In genomic region chr5:73528248-73528647, GRCh38 we compare ENCODE assay signal across 32 cellular contexts. TPM values are rescaled to one million over a fixed set of nuclear protein-coding genes. Genes with fewer than 3 reads are reported as not detected.
DNase-seq lines count a peak whose midpoint lies in the region; ATAC-seq, FAIRE-seq and TF ChIP-seq lines count a peak whose summit lies in the region.
"Had no signal": no experiment of that assay in that cellular context is flagged by ENCODE, and none has a peak within 500 bp of the region (broad histone marks: within the 10 kb centered on the region; RNA-seq: fewer than 3 reads in every experiment).

No MANE protein-coding gene starts in this region.

- H4K20me1 ChIP-seq in smooth muscle cell (ENCODE audit: low read depth) = no peaks in the 10 kb centered on the region
- H4K20me1 ChIP-seq: BLaER1 treated with 17β-estradiol and CSF1 and Interleukin-3, amounts not matched to agents 10 nM and 100 nM had no signal

- TF ChIP-seq CTCF in esophagus muscularis mucosa (IDR thresholded peaks at IDR 0.05) (no peak), smooth muscle cell (IDR thresholded peaks at IDR 0.05; ENCODE audit: borderline replicate concordance, insufficient read depth, poor library complexity, severe bottlenecking) (no peak), stomach (IDR thresholded peaks at IDR 0.05) (no peak)

- WGBS in esophagus muscularis mucosa = 74% methylated on average over 3 of the region's 3 CpGs
- WGBS in smooth muscle cell (ENCODE audit: low lambda C conversion rate) = 89% methylated on average over 3 of the region's 3 CpGs
- 59 to 78% (median 63%) methylated on average over 3 of the region's 3 CpGs for WGBS in stomach, 5 donors

- peak; percentile 21 for FAIRE-seq in GM19239 (lab: Jason Lieb, UNC)
- FAIRE-seq: astrocyte, frontal cortex, pancreas, small intestine had no signal

- H3F3A ChIP-seq in smooth muscle cell (ENCODE audit: low read depth) = no peaks in the 10 kb centered on the region

- no peak overlapping the region for H2AFZ ChIP-seq in smooth muscle cell (ENCODE audit: low read depth)

- no peak overlapping the region for H3K4me2 ChIP-seq in smooth muscle cell
- H3K4me2 ChIP-seq: BLaER1 treated with 17β-estradiol and CSF1 and Interleukin-3, amounts not matched to agents 10 nM and 100 nM had no signal

- H3K27me3 ChIP-seq in esophagus muscularis mucosa (no peaks in the 10 kb centered on the region), smooth muscle cell (ENCODE audit: low read depth) (no peaks in the 10 kb centered on the region), stomach (no peaks in the 10 kb centered on the region)
- H3K27me3 ChIP-seq: BLaER1 treated with 17β-estradiol and CSF1 and Interleukin-3, amounts not matched to agents 10 nM and 100 nM; esophagus squamous epithelium; pancreas had no signal

- peak; percentile 50 for DNase-seq in DMS153 (lab: John Stamatoyannopoulos, UW)
- no peak for DNase-seq in GM19239 (ENCODE audit: insufficient read length, low spot score)
- DNase-seq in NCI-H748 (lab: John Stamatoyannopoulos, UW; ENCODE audit: unreplicated experiment) = peak; percentile 21
- peak; percentile 34 for DNase-seq in esophagus muscularis mucosa (ENCODE audit: extremely low spot score)
- no peak for DNase-seq in smooth muscle cell (lab: John Stamatoyannopoulos, UW; ENCODE audit: unreplicated experiment)
- no peak for DNase-seq in stomach
- DNase-seq: activated CD4-positive, alpha-beta T cell treated with anti-CD3 and anti-CD28 coated beads for 36 hours; activated naive CD8-positive, alpha-beta T cell treated with anti-CD3 and anti-CD28 coated beads, Interleukin-2, amount 10 ng/mL, durations not matched to agents 7 days and 5 days; activated T-cell treated with anti-CD3 and anti-CD28 coated beads for 4 hours; caudate nucleus; COR-L47; DMS79; endodermal cell; esophagus squamous epithelium; HFFc6; hypothalamus; immature natural killer cell; left colon; mammary epithelial cell; NCI-H1048; NCI-H2081; NCI-H510A; pancreas; small intestine; stimulated activated CD4-positive, alpha-beta T cell treated with anti-CD3 and anti-CD28 coated beads, Interleukin-1b, Interleukin-23, amount 100 ng/mL, for 48 hours; stimulated activated CD8-positive, alpha-beta memory T cell treated with anti-CD3 and anti-CD28 coated beads, Interleukin-4, amount 100 ng/mL, for 48 hours; T-helper 2 cell had no signal

- H3K9me3 ChIP-seq in esophagus muscularis mucosa (no peaks in the 10 kb centered on the region), smooth muscle cell (replicated peaks; ENCODE audit: low read depth) (no peaks in the 10 kb centered on the region), stomach (no peaks in the 10 kb centered on the region)
- H3K9me3 ChIP-seq: BLaER1 treated with 17β-estradiol and CSF1 and Interleukin-3, amounts not matched to agents 10 nM and 100 nM; esophagus squamous epithelium; pancreas had no signal

- no peak for ATAC-seq in HG02678 (IDR thresholded peaks at IDR 0.05; ENCODE audit: unreplicated experiment)
- ATAC-seq: activated CD4-positive, alpha-beta T cell treated with anti-CD3 and anti-CD28 coated beads for 36 hours; left colon; pancreas; SK-N-SH treated with all-trans-retinoic acid at 6 μM for 48 hours had no signal

- TF ChIP-seq EP300 in esophagus muscularis mucosa (IDR thresholded peaks at IDR 0.05) (no peak), stomach (IDR thresholded peaks at IDR 0.05) (no peak)

- no peaks in the 10 kb centered on the region for H3K36me3 ChIP-seq in esophagus muscularis mucosa
- H3K36me3 ChIP-seq in smooth muscle cell (ENCODE audit: low read depth) = no peaks in the 10 kb centered on the region
- H3K36me3 ChIP-seq in stomach = no peaks in the 10 kb centered on the region
- H3K36me3 ChIP-seq: BLaER1 treated with 17β-estradiol and CSF1 and Interleukin-3, amounts not matched to agents 10 nM and 100 nM; esophagus squamous epithelium; pancreas had no signal

- TF ChIP-seq POLR2A in esophagus muscularis mucosa (IDR thresholded peaks at IDR 0.05; ENCODE audit: low read depth) (no peak), stomach (IDR thresholded peaks at IDR 0.05) (no peak)

- H3K79me2 ChIP-seq in smooth muscle cell (ENCODE audit: low read depth) = no peaks in the 10 kb centered on the region

- H3K4me3 ChIP-seq in esophagus muscularis mucosa (no peak overlapping the region), smooth muscle cell (no peak overlapping the region), stomach (no peak overlapping the region)
- H3K4me3 ChIP-seq: BLaER1 treated with 17β-estradiol and CSF1 and Interleukin-3, amounts not matched to agents 10 nM and 100 nM; esophagus squamous epithelium; pancreas had no signal

- no peak overlapping the region for H3K9ac ChIP-seq in smooth muscle cell (ENCODE audit: low read depth)
- H3K9ac ChIP-seq: BLaER1 treated with 17β-estradiol and CSF1 and Interleukin-3, amounts not matched to agents 10 nM and 100 nM had no signal

- H3K4me1 ChIP-seq in esophagus muscularis mucosa = peaks cover 0 to 21% (median 14%) of the 10 kb centered on the region in 4 donors
- no peaks in the 10 kb centered on the region for H3K4me1 ChIP-seq in smooth muscle cell (ENCODE audit: low read depth)
- peaks cover 0 to 16% (median 6%) of the 10 kb centered on the region in 4 donors for H3K4me1 ChIP-seq in stomach
- H3K4me1 ChIP-seq: pancreas had no signal

- intact Hi-C loops in esophagus muscularis mucosa (cut with DNase I) (no loop called here), stomach (cut with DNase I; ENCODE audit: low total_unique reads) (no loop called here)

- H3K27ac ChIP-seq in esophagus muscularis mucosa (replicated peaks in 1 of 4) = no peak overlapping the region
- no peak overlapping the region for H3K27ac ChIP-seq in smooth muscle cell (ENCODE audit: low read depth)
- no peak overlapping the region for H3K27ac ChIP-seq in stomach
- H3K27ac ChIP-seq: BLaER1 treated with 17β-estradiol and CSF1 and Interleukin-3, amounts not matched to agents 10 nM and 100 nM; esophagus squamous epithelium; pancreas had no signal

RNA-seq across cellular contexts. Expression of gene BTF3, which starts 30.0 kb away (rescaled TPM):
- total RNA-seq in esophagus muscularis mucosa (100 to 1,000 TPM; 455 to 574 (median 539) TPM), smooth muscle cell (433 and 546 TPM in 2 replicates), stomach (100 to 1,000 TPM; 154 to 498 (median 339) TPM)
- polyA plus RNA-seq in smooth muscle cell (409 and 460 TPM in 2 replicates), stomach (1,000 to 10,000 TPM in 1 of 3 donors, 100 to 1,000 TPM in 2; 692 to 1,046 (median 765) TPM)

RNA-seq across cellular contexts. Expression of gene ANKRA2, which starts 37.2 kb away (rescaled TPM):
- total RNA-seq in esophagus muscularis mucosa (10 to 100 TPM; 18.1 to 28.2 (median 23.0) TPM), smooth muscle cell (34.4 and 37.6 TPM in 2 replicates), stomach (100 to 1,000 TPM in 1 of 5 donors, 10 to 100 TPM in 2, 1 to 10 TPM in 2; 2.0 to 115 (median 36.7) TPM)
- polyA plus RNA-seq in smooth muscle cell (19.9 and 24.7 TPM in 2 replicates), stomach (10 to 100 TPM; 11.6 to 26.1 (median 21.8) TPM)

RNA-seq across cellular contexts. Expression of gene UTP15, which starts 37.3 kb away (rescaled TPM):
- 10 to 100 TPM in 2 of 4 donors, 1 to 10 TPM in 2; 7.0 to 18.1 (median 11.9) TPM for total RNA-seq in esophagus muscularis mucosa
- total RNA-seq in smooth muscle cell = 15.2 and 25.5 TPM in 2 replicates
- 10.2 and 13.2 TPM in 2 replicates for polyA plus RNA-seq in smooth muscle cell
- 100 to 1,000 TPM in 2 of 5 donors, 10 to 100 TPM in 2, under 1 TPM in 1; 0.87 to 168 (median 45.0) TPM for total RNA-seq in stomach
- 1 to 10 TPM; 3.2 to 4.7 (median 3.5) TPM for polyA plus RNA-seq in stomach

Comparison
In these comparisons a context has a peak if more than half of its experiments do, and no peak if none do; other contexts are left out.
1. DNase-seq: peak in DMS153 (single experiment), NCI-H748 (single experiment) and esophagus muscularis mucosa (single experiment); none in GM19239 (single experiment), smooth muscle cell (single experiment) and stomach (single experiment).